In genomic region chr7:106010331-106010730, GRCh38 we compare ENCODE assay signal across 14 cellular contexts.
DNase-seq lines count a peak whose midpoint lies in the region; ATAC-seq, FAIRE-seq and TF ChIP-seq lines count a peak whose summit lies in the region.
"Had no signal": no experiment of that assay in that cellular context is flagged by ENCODE, and none has a peak within 500 bp of the region (broad histone marks: within the 10 kb centered on the region; RNA-seq: fewer than 3 reads in every experiment).

No MANE protein-coding gene starts in this region.

- H3K27me3 ChIP-seq in rectal smooth muscle tissue (ENCODE audit: control insufficient read depth, insufficient read depth, low read length): no peaks in the 10 kb centered on the region
- H3K27me3 ChIP-seq: tibial artery had no signal

- H3K27me3 Mint-ChIP-seq in activated naive CD4-positive, alpha-beta T cell treated with anti-CD3 and anti-CD28 coated beads, Interleukin-2, amount 10 ng/mL, durations not matched to agents 7 days and 5 days: peaks cover 35% of the 10 kb centered on the region
- H3K27me3 Mint-ChIP-seq: central memory CD8-positive, alpha-beta T cell had no signal

- peaks cover 45% of the 10 kb centered on the region for H3K4me1 Mint-ChIP-seq in activated naive CD4-positive, alpha-beta T cell treated with anti-CD3 and anti-CD28 coated beads, Interleukin-2, amount 10 ng/mL, durations not matched to agents 7 days and 5 days

- no peak overlapping the region for H3K4me3 Mint-ChIP-seq in activated naive CD4-positive, alpha-beta T cell treated with anti-CD3 and anti-CD28 coated beads, Interleukin-2, amount 10 ng/mL, durations not matched to agents 7 days and 5 days
- H3K4me3 Mint-ChIP-seq: central memory CD8-positive, alpha-beta T cell had no signal

- no peak for FAIRE-seq in RCC 7860 (lab: Jason Lieb, UNC)
- FAIRE-seq: frontal cortex had no signal

- H3K4me3 ChIP-seq in fibroblast of pulmonary artery (replicated peaks; ENCODE audit: low read depth, low read length): no peak overlapping the region
- no peak overlapping the region for H3K4me3 ChIP-seq in rectal smooth muscle tissue (ENCODE audit: low read length)
- H3K4me3 ChIP-seq: lower lobe of right lung, tibial artery had no signal

- H3K36me3 Mint-ChIP-seq in activated naive CD4-positive, alpha-beta T cell treated with anti-CD3 and anti-CD28 coated beads, Interleukin-2, amount 10 ng/mL, durations not matched to agents 7 days and 5 days: peaks cover 5% of the 10 kb centered on the region

- H3K4me1 ChIP-seq in rectal smooth muscle tissue (ENCODE audit: control insufficient read depth, insufficient read depth, low read length): peaks cover 21% of the 10 kb centered on the region

- peak overlapping the region; percentile 67 for H3K27ac ChIP-seq in rectal smooth muscle tissue (ENCODE audit: low read depth, low read length)
- H3K27ac ChIP-seq: lower lobe of right lung had no signal

- no peaks in the 10 kb centered on the region for H3K36me3 ChIP-seq in rectal smooth muscle tissue (ENCODE audit: control insufficient read depth, insufficient read depth, low read length)
- H3K36me3 ChIP-seq: lower lobe of right lung, tibial artery had no signal

- ATAC-seq in GM18870 (IDR thresholded peaks at IDR 0.05; ENCODE audit: unreplicated experiment): no peak

- CTCF ChIA-PET in activated naive CD4-positive, alpha-beta T cell treated with anti-CD3 and anti-CD28 coated beads, Interleukin-2, amount 10 ng/mL, durations not matched to agents 7 days and 5 days (lab: Charles Lee): interaction anchor here (0.7 to 6.5 kb wide), 7 partner anchors 33 to 353 kb away, joined by 3 to 101 read pairs (median 3); no protein-coding TSS in a partner anchor

- peak; percentile 18 for DNase-seq in GM20000 (ENCODE audit: low spot score)
- peak; percentile 46 for DNase-seq in RCC 7860 (ENCODE audit: low spot score)
- peak; percentile 18 for DNase-seq in fibroblast of pulmonary artery (ENCODE audit: low read depth)
- DNase-seq in activated effector memory CD4-positive, alpha-beta T cell treated with anti-CD3 and anti-CD28 coated beads, Interleukin-2, amount 50 U/mL, for 16 hours: no peak
- no peak for DNase-seq in activated CD4-positive, alpha-beta T cell treated with anti-CD3 and anti-CD28 coated beads for 48 hours
- DNase-seq in activated naive CD4-positive, alpha-beta T cell treated with anti-CD3 and anti-CD28 coated beads, Interleukin-2, amount 10 ng/mL, durations not matched to agents 7 days and 5 days: no peak
- DNase-seq: COR-L47, lower lobe of right lung, NCI-H1436 had no signal

- TF ChIP-seq CTCF in GM20000 (IDR thresholded peaks at IDR 0.05; ENCODE audit: extremely low read depth, missing control alignments) (no peak), fibroblast of pulmonary artery (IDR thresholded peaks at IDR 0.05; ENCODE audit: low read length, missing control alignments) (no peak)

- no peak overlapping the region for H3K9ac ChIP-seq in rectal smooth muscle tissue (ENCODE audit: low read length)

- H3K9me3 Mint-ChIP-seq in activated naive CD4-positive, alpha-beta T cell treated with anti-CD3 and anti-CD28 coated beads, Interleukin-2, amount 10 ng/mL, durations not matched to agents 7 days and 5 days: peaks cover 20% of the 10 kb centered on the region

- H3K27ac Mint-ChIP-seq in activated naive CD4-positive, alpha-beta T cell treated with anti-CD3 and anti-CD28 coated beads, Interleukin-2, amount 10 ng/mL, durations not matched to agents 7 days and 5 days: no peak overlapping the region

Comparison
In these comparisons a context has a peak if more than half of its experiments do, and no peak if none do; other contexts are left out.
1. DNase-seq: peak in GM20000 (single experiment), RCC 7860 (single experiment) and fibroblast of pulmonary artery (single experiment); none in activated effector memory CD4-positive, alpha-beta T cell treated with anti-CD3 and anti-CD28 coated beads, Interleukin-2, amount 50 U/mL, for 16 hours (single experiment), activated CD4-positive, alpha-beta T cell treated with anti-CD3 and anti-CD28 coated beads for 48 hours (single experiment) and activated naive CD4-positive, alpha-beta T cell treated with anti-CD3 and anti-CD28 coated beads, Interleukin-2, amount 10 ng/mL, durations not matched to agents 7 days and 5 days (single experiment).